25 cellular contexts compared by ENCODE assay signal in the genomic region with DNA sequence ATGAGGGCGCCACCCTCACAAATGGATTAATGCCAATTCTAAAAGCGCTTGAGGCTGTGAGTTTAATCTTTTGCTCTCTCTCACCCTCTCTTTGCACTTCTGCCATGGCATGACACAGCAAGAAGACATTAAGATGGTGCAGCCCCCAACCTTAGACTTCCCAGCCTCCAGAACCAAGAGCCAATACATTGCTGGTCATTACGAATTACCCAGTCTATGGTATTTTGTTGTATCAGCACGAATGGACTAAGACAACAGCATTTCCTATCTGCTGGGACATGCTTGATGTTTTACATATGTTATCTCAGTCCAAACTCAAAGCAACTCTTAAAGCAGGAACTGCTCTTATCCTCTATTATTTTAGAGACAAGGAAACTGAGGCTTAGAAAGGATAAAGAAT.
"Had no signal": no experiment of that assay in that cellular context is flagged by ENCODE, and none has a peak within 500 bp of the region (broad histone marks: within the 10 kb centered on the region; RNA-seq: fewer than 3 reads in every experiment).

No MANE protein-coding gene starts in this region.

- H3K27me3 ChIP-seq: dorsolateral prefrontal cortex, gastrocnemius medialis, heart left ventricle, hepatocyte, right atrium auricular region, sigmoid colon, testis, tibial artery had no signal

- H3K4me1 ChIP-seq: prostate gland, right atrium auricular region, testis, tibial artery had no signal

- H3K9me3 Mint-ChIP-seq: mesothelial cell of epicardium; naive B cell; nephron progenitor cell; stimulated activated effector memory CD8-positive, alpha-beta T cell treated with anti-CD3 and anti-CD28 coated beads, Interleukin-12 subunit alpha, Interleukin-12 subunit beta, amount 100 ng/mL, for 72 hours; type B pancreatic cell had no signal

- H3K27me3 Mint-ChIP-seq: naive B cell, type B pancreatic cell had no signal

- H3K9me3 ChIP-seq: gastrocnemius medialis, heart left ventricle, mucosa of descending colon, prostate gland, right atrium auricular region, sigmoid colon, testis, tibial artery had no signal

- H2AFZ ChIP-seq: hepatocyte had no signal

- DNase-seq: dorsolateral prefrontal cortex; effector CD4-positive, alpha-beta T cell; foreskin fibroblast; gastrocnemius medialis; heart left ventricle; kidney; mesenchymal stem cell; mucosa of descending colon; naive B cell; nephron progenitor cell; nucleus accumbens; sigmoid colon; stimulated activated CD4-positive, alpha-beta T cell treated with anti-CD3 and anti-CD28 coated beads, Interleukin-2, amount 100 ng/mL, for 24 hours; stimulated activated CD4-positive, alpha-beta T cell treated with anti-CD3 and anti-CD28 coated beads, Interleukin-4, amount 100 ng/mL, for 24 hours; stimulated activated naive CD8-positive, alpha-beta T cell treated with anti-CD3 and anti-CD28 coated beads, Interleukin-15, Interleukin-2, amounts not matched to agents 100 U/mL and 50 U/mL, for 24 hours; substantia nigra; testis; tibial artery had no signal

- H3K4me2 ChIP-seq: hepatocyte had no signal

- H3K27ac Mint-ChIP-seq: mesothelial cell of epicardium; stimulated activated effector memory CD8-positive, alpha-beta T cell treated with anti-CD3 and anti-CD28 coated beads, Interleukin-12 subunit alpha, Interleukin-12 subunit beta, amount 100 ng/mL, for 72 hours; type B pancreatic cell had no signal

- H3K36me3 ChIP-seq: gastrocnemius medialis, heart left ventricle, prostate gland, right atrium auricular region, sigmoid colon, tibial artery had no signal

- H3K27ac ChIP-seq: dorsolateral prefrontal cortex, gastrocnemius medialis, heart left ventricle, hepatocyte, prostate gland, right atrium auricular region, sigmoid colon, testis, tibial artery had no signal

- H3K79me2 ChIP-seq: hepatocyte had no signal

- H3K4me3 Mint-ChIP-seq: mesothelial cell of epicardium; naive B cell; nephron progenitor cell; stimulated activated effector memory CD8-positive, alpha-beta T cell treated with anti-CD3 and anti-CD28 coated beads, Interleukin-12 subunit alpha, Interleukin-12 subunit beta, amount 100 ng/mL, for 72 hours; type B pancreatic cell had no signal

- H3K4me3 ChIP-seq: dorsolateral prefrontal cortex, gastrocnemius medialis, heart left ventricle, hepatocyte, lung, mucosa of descending colon, prostate gland, right atrium auricular region, sigmoid colon, testis, tibial artery had no signal
